ENCODE assay signal across 2 cellular contexts in genomic region chr17:48767263-48767774, GRCh38.
A peak's percentile ranks its signal among the peaks of the same experiment; 100 is the strongest.
TF ChIP-seq lines count a peak whose summit lies in the region.

No MANE protein-coding gene starts in this region.

TF ChIP-seq in HEK293, 187 proteins besides CTCF, POLR2A, EP300 and RAD21:
- TF ChIP-seq, protein P1, sequence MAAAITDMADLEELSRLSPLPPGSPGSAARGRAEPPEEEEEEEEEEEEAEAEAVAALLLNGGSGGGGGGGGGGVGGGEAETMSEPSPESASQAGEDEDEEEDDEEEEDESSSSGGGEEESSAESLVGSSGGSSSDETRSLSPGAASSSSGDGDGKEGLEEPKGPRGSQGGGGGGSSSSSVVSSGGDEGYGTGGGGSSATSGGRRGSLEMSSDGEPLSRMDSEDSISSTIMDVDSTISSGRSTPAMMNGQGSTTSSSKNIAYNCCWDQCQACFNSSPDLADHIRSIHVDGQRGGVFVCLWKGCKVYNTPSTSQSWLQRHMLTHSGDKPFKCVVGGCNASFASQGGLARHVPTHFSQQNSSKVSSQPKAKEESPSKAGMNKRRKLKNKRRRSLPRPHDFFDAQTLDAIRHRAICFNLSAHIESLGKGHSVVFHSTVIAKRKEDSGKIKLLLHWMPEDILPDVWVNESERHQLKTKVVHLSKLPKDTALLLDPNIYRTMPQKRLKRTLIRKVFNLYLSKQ (tag by site-specific recombination; IDR thresholded peaks at IDR 0.05; ENCODE audit: borderline replicate concordance): no peak
- TF ChIP-seq ZBTB20 (tag by site-specific recombination; IDR thresholded peaks at IDR 0.05): peak; percentile 59

TF ChIP-seq in K562, 482 proteins besides CTCF, POLR2A, EP300 and RAD21:
- TF ChIP-seq, protein P2, sequence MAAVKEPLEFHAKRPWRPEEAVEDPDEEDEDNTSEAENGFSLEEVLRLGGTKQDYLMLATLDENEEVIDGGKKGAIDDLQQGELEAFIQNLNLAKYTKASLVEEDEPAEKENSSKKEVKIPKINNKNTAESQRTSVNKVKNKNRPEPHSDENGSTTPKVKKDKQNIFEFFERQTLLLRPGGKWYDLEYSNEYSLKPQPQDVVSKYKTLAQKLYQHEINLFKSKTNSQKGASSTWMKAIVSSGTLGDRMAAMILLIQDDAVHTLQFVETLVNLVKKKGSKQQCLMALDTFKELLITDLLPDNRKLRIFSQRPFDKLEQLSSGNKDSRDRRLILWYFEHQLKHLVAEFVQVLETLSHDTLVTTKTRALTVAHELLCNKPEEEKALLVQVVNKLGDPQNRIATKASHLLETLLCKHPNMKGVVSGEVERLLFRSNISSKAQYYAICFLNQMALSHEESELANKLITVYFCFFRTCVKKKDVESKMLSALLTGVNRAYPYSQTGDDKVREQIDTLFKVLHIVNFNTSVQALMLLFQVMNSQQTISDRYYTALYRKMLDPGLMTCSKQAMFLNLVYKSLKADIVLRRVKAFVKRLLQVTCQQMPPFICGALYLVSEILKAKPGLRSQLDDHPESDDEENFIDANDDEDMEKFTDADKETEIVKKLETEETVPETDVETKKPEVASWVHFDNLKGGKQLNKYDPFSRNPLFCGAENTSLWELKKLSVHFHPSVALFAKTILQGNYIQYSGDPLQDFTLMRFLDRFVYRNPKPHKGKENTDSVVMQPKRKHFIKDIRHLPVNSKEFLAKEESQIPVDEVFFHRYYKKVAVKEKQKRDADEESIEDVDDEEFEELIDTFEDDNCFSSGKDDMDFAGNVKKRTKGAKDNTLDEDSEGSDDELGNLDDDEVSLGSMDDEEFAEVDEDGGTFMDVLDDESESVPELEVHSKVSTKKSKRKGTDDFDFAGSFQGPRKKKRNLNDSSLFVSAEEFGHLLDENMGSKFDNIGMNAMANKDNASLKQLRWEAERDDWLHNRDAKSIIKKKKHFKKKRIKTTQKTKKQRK (IDR thresholded peaks at IDR 0.05; ENCODE audit: borderline replicate concordance, low read depth, low read length): no peak
- peak; percentile 53 for TF ChIP-seq CBFA2T3 (IDR thresholded peaks at IDR 0.05)
